ENCODE assay signal across 8 cellular contexts in genomic region chr6:138287144-138287955, GRCh38.
A peak's percentile ranks its signal among the peaks of the same experiment; 100 is the strongest.
DNase-seq lines count a peak whose midpoint lies in the region; ATAC-seq and TF ChIP-seq lines count a peak whose summit lies in the region.

No MANE protein-coding gene starts in this region.

- TF ChIP-seq POLR2A in gastroesophageal sphincter (IDR thresholded peaks at IDR 0.05): no peak

- H3K4me1 ChIP-seq in gastroesophageal sphincter: no peaks in the 10 kb centered on the region

- no peak for TF ChIP-seq EP300 in gastroesophageal sphincter (IDR thresholded peaks at IDR 0.05)

- H3K27me3 ChIP-seq in gastroesophageal sphincter (no peaks in the 10 kb centered on the region), MG63 (no peaks in the 10 kb centered on the region)

- peak; percentile 58 for ATAC-seq in HG02610 (IDR thresholded peaks at IDR 0.05; ENCODE audit: unreplicated experiment)
- ATAC-seq in gastroesophageal sphincter: no peak
- ATAC-seq in HG02938 (IDR thresholded peaks at IDR 0.05; ENCODE audit: unreplicated experiment): no peak

- peak; percentile 9 to 60 (median 26) for TF ChIP-seq CTCF in gastroesophageal sphincter (IDR thresholded peaks at IDR 0.05)

- H3K4me3 ChIP-seq in gastroesophageal sphincter (no peak overlapping the region), MG63 (no peak overlapping the region)

- DNase-seq in ELR (ENCODE audit: low read depth) (peak; percentile 41), NCI-H510A (lab: John Stamatoyannopoulos, UW) (peak; percentile 47), activated T-cell treated with anti-CD3 and anti-CD28 coated beads for 4 hours (peak; percentile 29), MG63 (no peak)
- peak; percentile 7 to 32 for DNase-seq in stimulated activated CD4-positive, alpha-beta T cell treated with anti-CD3 and anti-CD28 coated beads, Interleukin-15, amount 100 ng/mL, for 48 hours (ENCODE audit: low read depth in 2 of 2)

- H3K27ac ChIP-seq in gastroesophageal sphincter: no peak overlapping the region

- H3K36me3 ChIP-seq in gastroesophageal sphincter: no peaks in the 10 kb centered on the region
- H3K36me3 ChIP-seq in MG63: peaks cover 16% of the 10 kb centered on the region

- H3K9me3 ChIP-seq in gastroesophageal sphincter (no peaks in the 10 kb centered on the region), MG63 (no peaks in the 10 kb centered on the region)

- WGBS in gastroesophageal sphincter (ENCODE audit: low coverage in 1 of 2), 2 donors: 77 to 83% methylated on average over 6 of the region's 11 CpGs
